Comparison of ENCODE assay signal across 14 cellular contexts in the genomic region with DNA sequence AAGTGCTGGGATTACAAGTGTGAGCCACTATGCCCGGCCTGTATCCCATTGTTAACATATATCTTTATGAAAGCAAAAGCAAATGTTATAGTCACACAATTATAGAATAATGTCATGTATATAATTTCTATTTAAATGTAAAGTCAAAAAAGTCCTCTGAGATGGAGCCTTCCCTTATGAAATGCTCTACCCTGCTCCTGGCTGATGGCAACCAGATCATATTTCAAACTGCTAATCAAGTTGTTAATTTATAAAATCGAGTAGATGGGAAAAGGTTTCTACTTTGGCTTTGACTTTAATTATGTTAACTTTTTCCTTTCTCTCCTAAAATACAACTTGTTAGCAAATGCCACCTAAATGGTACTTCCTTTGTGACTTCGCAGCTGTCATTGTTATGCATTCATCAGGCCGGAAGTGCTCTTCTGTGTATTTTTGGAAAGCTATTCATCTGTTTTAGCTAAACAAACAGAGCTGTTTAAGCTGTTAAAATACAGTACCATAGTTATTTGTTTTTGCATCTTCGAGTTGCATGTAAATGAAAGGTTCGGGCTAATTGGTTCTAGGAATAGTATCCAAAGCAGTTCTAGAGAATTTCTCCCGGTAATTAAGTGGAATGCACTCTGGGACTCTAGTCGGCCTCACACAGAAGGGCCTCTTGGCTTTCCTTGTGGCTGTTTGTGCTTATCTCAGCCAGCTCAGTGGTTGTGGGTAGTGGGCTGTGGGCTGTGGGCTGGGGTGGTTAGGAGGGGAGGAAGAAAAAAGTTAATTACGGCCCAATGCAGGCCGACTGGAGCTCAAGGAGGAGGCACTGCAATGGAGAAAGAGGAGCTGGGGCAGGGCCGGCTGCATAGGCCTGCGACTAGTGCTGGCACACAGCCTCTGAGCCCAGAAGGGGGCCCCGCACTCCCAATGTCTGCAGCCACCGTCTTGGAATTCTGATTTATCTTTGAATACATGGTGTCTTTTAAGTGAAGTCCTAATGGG. TPM values are rescaled to one million over a fixed set of nuclear protein-coding genes. Genes with fewer than 3 reads are reported as not detected.
DNase-seq lines count a peak whose midpoint lies in the region; ATAC-seq and TF ChIP-seq lines count a peak whose summit lies in the region.
"Had no signal": no experiment of that assay in that cellular context is flagged by ENCODE, and none has a peak within 500 bp of the region (broad histone marks: within the 10 kb centered on the region; RNA-seq: fewer than 3 reads in every experiment).

No MANE protein-coding gene starts in this region.

- no peaks in the 10 kb centered on the region for H4K20me1 ChIP-seq in DOHH2 (ENCODE audit: control insufficient read depth, insufficient read depth, low read depth, low read length)

- H3K9me3 ChIP-seq in DOHH2 (ENCODE audit: control insufficient read depth, insufficient read depth, low read length) (no peaks in the 10 kb centered on the region), mesodermal cell (ENCODE audit: control insufficient read depth, low read length) (no peaks in the 10 kb centered on the region), tibial nerve (no peaks in the 10 kb centered on the region)

- peaks cover 27% of the 10 kb centered on the region for H3K4me1 ChIP-seq in DOHH2 (ENCODE audit: control insufficient read depth, low read length)
- H3K4me1 ChIP-seq in mesodermal cell (ENCODE audit: control insufficient read depth, insufficient read depth, low read length, poor library complexity, severe bottlenecking), result peaks cover 5% of the 10 kb centered on the region
- H3K4me1 ChIP-seq in tibial nerve, result no peaks in the 10 kb centered on the region

- H3K79me2 ChIP-seq in DOHH2 (ENCODE audit: control insufficient read depth, low read length), result no peaks in the 10 kb centered on the region

- H3K27ac ChIP-seq in DOHH2 (ENCODE audit: low read depth, low read length) (peak overlapping the region; percentile 52), VCaP (peak overlapping the region; percentile 58), mesodermal cell (ENCODE audit: low read depth, low read length, severe bottlenecking) (peak overlapping the region; percentile 71), tibial nerve (no peak overlapping the region)

- H3K4me2 ChIP-seq in DOHH2 (ENCODE audit: low read length), result peak overlapping the region; percentile 59

- H3K27me3 ChIP-seq in DOHH2 (ENCODE audit: control insufficient read depth, low read length) (no peaks in the 10 kb centered on the region), tibial nerve (no peaks in the 10 kb centered on the region)

- H3K36me3 ChIP-seq in DOHH2 (ENCODE audit: control insufficient read depth, low read length) (no peaks in the 10 kb centered on the region), mesodermal cell (ENCODE audit: control insufficient read depth, insufficient read depth, low read length) (no peaks in the 10 kb centered on the region), tibial nerve (no peaks in the 10 kb centered on the region)

- TF ChIP-seq CTCF in DOHH2 (IDR thresholded peaks at IDR 0.05; ENCODE audit: low read depth, low read length, poor library complexity, severe bottlenecking), result no peak
- TF ChIP-seq CTCF in VCaP (conservative IDR thresholded peaks at IDR 0.05), result no peak
- TF ChIP-seq CTCF in tibial nerve (IDR thresholded peaks at IDR 0.05), result no peak
- no peak for TF ChIP-seq CTCF in GM20000 (IDR thresholded peaks at IDR 0.05; ENCODE audit: extremely low read depth, missing control alignments)

- H3K4me3 ChIP-seq in DOHH2 (ENCODE audit: low read length) (peak overlapping the region; percentile 50), mesodermal cell (ENCODE audit: extremely low read depth, insufficient read depth, low read length, poor library complexity, severe bottlenecking) (no peak overlapping the region), tibial nerve (no peak overlapping the region)

- H3F3A ChIP-seq in DOHH2 (ENCODE audit: control insufficient read depth, insufficient read depth), result no peaks in the 10 kb centered on the region

- H3K9me2 ChIP-seq in DOHH2 (replicated peaks; ENCODE audit: control insufficient read depth, low read length), result no peaks in the 10 kb centered on the region

- TF ChIP-seq POLR2A in tibial nerve (IDR thresholded peaks at IDR 0.05), result no peak

- DNase-seq in NCI-H1417 (lab: John Stamatoyannopoulos, UW) (peak; percentile 16 to 95 (median 77)), tibial nerve (ENCODE audit: low spot score in 2 of 2) (no peak), GM20000 (ENCODE audit: low spot score) (no peak)
- DNase-seq: DND-41 had no signal

- ATAC-seq in GM21737 (IDR thresholded peaks at IDR 0.05; ENCODE audit: unreplicated experiment) (no peak), GM21423 (IDR thresholded peaks at IDR 0.05; ENCODE audit: unreplicated experiment) (no peak)
- ATAC-seq: stimulated activated effector memory CD8-positive, alpha-beta T cell treated with anti-CD3 and anti-CD28 coated beads, Interleukin-12 subunit alpha, Interleukin-12 subunit beta, amount 100 ng/mL, for 72 hours had no signal

- 19 to 21% methylated on average over 8 to 10 of the region's 14 CpGs for WGBS in mesodermal cell (ENCODE audit: insufficient coverage in 2 of 2), 2 experiments
- 48 to 59% methylated on average over 14 of the region's 14 CpGs for WGBS in tibial nerve, 2 donors

- no peak for TF ChIP-seq EP300 in tibial nerve (IDR thresholded peaks at IDR 0.05)

RNA-seq across cellular contexts. Expression of a gene that starts 34.8 kb away (rescaled TPM):
- 0.48 TPM for polyA plus RNA-seq in mesodermal cell (2013, experiment 1 of 2)
- 0.51 TPM for polyA plus RNA-seq in mesodermal cell (2013, experiment 2 of 2)
- total RNA-seq in tibial nerve, result not detected
- total RNA-seq: dermis microvascular lymphatic vessel endothelial cell; kidney epithelial cell; MCF 10A; T-helper 2 cell treated with Interferon-gamma antibody and Interleukin-4, amounts not matched to agents 100 ng/mL and 5 ng/mL, for 36 hours had no signal

Comparison
In these comparisons a context has a peak if more than half of its experiments do, and no peak if none do; other contexts are left out.
1. H3K27ac ChIP-seq: peak in DOHH2 (single experiment), VCaP (single experiment) and mesodermal cell (single experiment); none in tibial nerve (0 of 4).
2. DNase-seq: peak in NCI-H1417 (3 of 3); none in tibial nerve (0 of 2) and GM20000 (single experiment).